29 cellular contexts compared by ENCODE assay signal in genomic region chr2:17051558-17051957, GRCh38.
DNase-seq lines count a peak whose midpoint lies in the region; ATAC-seq and TF ChIP-seq lines count a peak whose summit lies in the region.
"Had no signal": no experiment of that assay in that cellular context is flagged by ENCODE, and none has a peak within 500 bp of the region (broad histone marks: within the 10 kb centered on the region; RNA-seq: fewer than 3 reads in every experiment).

No MANE protein-coding gene starts in this region.

- no peaks in the 10 kb centered on the region for H3K79me2 ChIP-seq in H9 (ENCODE audit: insufficient read depth, low read length)

- H4K8ac ChIP-seq in H9 (replicated peaks; ENCODE audit: insufficient read length, low read depth, low read length), result no peak overlapping the region

- H3K9ac ChIP-seq in H9 (ENCODE audit: extremely low read depth, insufficient read length, low read length), result no peak overlapping the region

- H3K23me2 ChIP-seq in H9 (ENCODE audit: insufficient read length, low read depth, low read length, poor library complexity, severe bottlenecking), result no peaks in the 10 kb centered on the region

- DNase-seq in DMS153 (lab: John Stamatoyannopoulos, UW) (peak; percentile 22), DMS153 treated with DMSO at 0.1 percent for 48 hours (lab: John Stamatoyannopoulos, UW; ENCODE audit: unreplicated experiment) (no peak), M059J (ENCODE audit: low read depth) (peak; percentile 3), SK-MEL-5 (ENCODE audit: low read depth, low spot score) (peak; percentile 43), myocyte (ENCODE audit: low read depth) (peak; percentile 23), SW480 (ENCODE audit: low spot score) (no peak), left cardiac atrium (no peak), H9 (no peak)
- DNase-seq: 8988T; activated CD4-positive, alpha-beta T cell treated with anti-CD3 and anti-CD28 coated beads, Interleukin-2, amount 10 ng/mL, durations not matched to agents 24 days and 14 days; activated T-cell treated with anti-CD3 and anti-CD28 coated beads, Interleukin-2, amount 50 U/mL, for 4 hours; CD4-positive, CD25-positive, alpha-beta regulatory T cell; glutamatergic neuron; lower lobe of right lung; MM.1S; mucosa of descending colon; NCI-H1436; NCI-H82; ovary; stimulated activated naive CD8-positive, alpha-beta T cell treated with anti-CD3 and anti-CD28 coated beads, Interleukin-15, Interleukin-2, amounts not matched to agents 100 U/mL and 50 U/mL, for 24 hours; SW 1271; T1000; uterus; WERI-Rb-1 had no signal

- no peaks in the 10 kb centered on the region for H3K9me3 ChIP-seq in H9 (ENCODE audit: control insufficient read depth, low read depth, low read length)
- H3K9me3 ChIP-seq: lower lobe of right lung, mucosa of descending colon, ovary, thoracic aorta, uterus had no signal

- peaks cover 8 to 11% of the 10 kb centered on the region in 2 experiments for H3K4me1 Mint-ChIP-seq in H9
- H3K4me1 Mint-ChIP-seq: activated CD4-positive, alpha-beta T cell treated with anti-CD3 and anti-CD28 coated beads, Interleukin-2, amount 10 ng/mL, durations not matched to agents 24 days and 14 days; CD4-positive, CD25-positive, alpha-beta regulatory T cell; central memory CD8-positive, alpha-beta T cell had no signal

- no peak overlapping the region for H2AFZ ChIP-seq in H9 (ENCODE audit: low read length)

- no peak for ATAC-seq in left cardiac atrium
- ATAC-seq: activated T-cell treated with anti-CD3 and anti-CD28 coated beads, Interleukin-2, amount 50 U/mL, for 4 hours; lower lobe of right lung; mucosa of descending colon; stimulated activated naive CD8-positive, alpha-beta T cell treated with anti-CD3 and anti-CD28 coated beads, Interleukin-15, Interleukin-2, amounts not matched to agents 100 U/mL and 50 U/mL, for 24 hours had no signal

- no peak for TF ChIP-seq CTCF in H9 (conservative IDR thresholded peaks at IDR 0.05)

- H4K91ac ChIP-seq in H9 (ENCODE audit: insufficient read length, low read depth, low read length), result no peak overlapping the region

- no peak overlapping the region for H2BK12ac ChIP-seq in H9 (ENCODE audit: insufficient read length, low read depth, low read length)

- no peak overlapping the region for H3K23ac ChIP-seq in H9 (ENCODE audit: insufficient read length, low read depth, low read length)

- no peaks in the 10 kb centered on the region for H3K27me3 ChIP-seq in H9 (ENCODE audit: insufficient read depth, low read length)
- H3K27me3 ChIP-seq: ovary, uterus had no signal

- in situ Hi-C loops in SK-MEL-5 (cut with HindIII; ENCODE audit: low pct_unique_long_range_greater_than_20kb, low sequenced_read_pairs), result no loop called here

- WGBS in H9 (ENCODE audit: extremely low coverage, insufficient read length, low lambda C conversion rate), result no CpG with 5 or more reads among the region's 1 CpG

- no peak overlapping the region for H3K14ac ChIP-seq in H9 (ENCODE audit: insufficient read depth, low read length)

- no peak overlapping the region for H3K4ac ChIP-seq in H9 (ENCODE audit: low read depth, low read length)

- H3K4me1 ChIP-seq in H9 (ENCODE audit: insufficient read depth, low read length), result no peaks in the 10 kb centered on the region
- H3K4me1 ChIP-seq: lower lobe of right lung, uterus had no signal

- H3K27ac Mint-ChIP-seq in H9, result no peak overlapping the region
- H3K27ac Mint-ChIP-seq: activated CD4-positive, alpha-beta T cell treated with anti-CD3 and anti-CD28 coated beads, Interleukin-2, amount 10 ng/mL, durations not matched to agents 24 days and 14 days; CD4-positive, CD25-positive, alpha-beta regulatory T cell; nephron had no signal

- no peaks in the 10 kb centered on the region for H3K36me3 Mint-ChIP-seq in H9 (ENCODE audit: insufficient read depth in 1 of 3, low read depth in 3 of 3)
- H3K36me3 Mint-ChIP-seq: CD4-positive, CD25-positive, alpha-beta regulatory T cell had no signal

- no peak overlapping the region for H3T11ph ChIP-seq in H9 (ENCODE audit: low read length)

- H2BK15ac ChIP-seq in H9 (ENCODE audit: low read depth, low read length), result no peak overlapping the region

- no peak overlapping the region for H3K56ac ChIP-seq in H9 (ENCODE audit: insufficient read length, low read depth, low read length)

- no peak overlapping the region for H3K4me3 Mint-ChIP-seq in H9
- H3K4me3 Mint-ChIP-seq: activated CD4-positive, alpha-beta T cell treated with anti-CD3 and anti-CD28 coated beads, Interleukin-2, amount 10 ng/mL, durations not matched to agents 24 days and 14 days; activated T-cell treated with anti-CD3 and anti-CD28 coated beads, Interleukin-2, amount 50 U/mL, for 4 hours; CD4-positive, CD25-positive, alpha-beta regulatory T cell; central memory CD8-positive, alpha-beta T cell; nephron had no signal

- intact Hi-C loops in left cardiac atrium (cut with DNase I), result no loop called here

- no peak overlapping the region for H3K4me2 ChIP-seq in H9 (ENCODE audit: insufficient read depth, insufficient read length, low read length)

- no peak overlapping the region for H2BK120ac ChIP-seq in H9 (ENCODE audit: low read depth, low read length, poor library complexity, severe bottlenecking)

- H3K18ac ChIP-seq in H9 (ENCODE audit: insufficient read length, low read depth, low read length), result no peak overlapping the region

- H3K79me1 ChIP-seq in H9 (ENCODE audit: insufficient read depth, low read depth, low read length, poor library complexity, severe bottlenecking), result no peaks in the 10 kb centered on the region

- H3K27me3 Mint-ChIP-seq in H9 (ENCODE audit: low read depth), result no peaks in the 10 kb centered on the region
- H3K27me3 Mint-ChIP-seq: activated CD4-positive, alpha-beta T cell treated with anti-CD3 and anti-CD28 coated beads, Interleukin-2, amount 10 ng/mL, durations not matched to agents 24 days and 14 days; CD4-positive, CD25-positive, alpha-beta regulatory T cell; central memory CD8-positive, alpha-beta T cell had no signal

- H3K27ac ChIP-seq in H9 (ENCODE audit: insufficient read length, low read depth, low read length), result no peak overlapping the region
- H3K27ac ChIP-seq: epithelial cell of prostate, lower lobe of right lung, ovary, skin epidermis, thoracic aorta, uterus, WERI-Rb-1 had no signal

- no peak overlapping the region for H2BK20ac ChIP-seq in H9 (ENCODE audit: low read depth, low read length, poor library complexity, severe bottlenecking)

- no peaks in the 10 kb centered on the region for H3K9me3 Mint-ChIP-seq in H9
- H3K9me3 Mint-ChIP-seq: activated CD4-positive, alpha-beta T cell treated with anti-CD3 and anti-CD28 coated beads, Interleukin-2, amount 10 ng/mL, durations not matched to agents 24 days and 14 days; nephron had no signal

- no peak overlapping the region for H2AK5ac ChIP-seq in H9 (ENCODE audit: insufficient read length, low read length)

- no peak overlapping the region for H2BK5ac ChIP-seq in H9 (ENCODE audit: insufficient read length, low read length)

- no peak overlapping the region for H4K5ac ChIP-seq in H9 (ENCODE audit: insufficient read length, low read depth, low read length)

- H4K20me1 ChIP-seq in H9 (ENCODE audit: control insufficient read depth, insufficient read depth, insufficient read length), result no peaks in the 10 kb centered on the region

Comparison
In these comparisons a context has a peak if more than half of its experiments do, and no peak if none do; other contexts are left out.
1. DNase-seq: peak in DMS153 (single experiment), M059J (single experiment), SK-MEL-5 (single experiment) and myocyte (single experiment); none in DMS153 treated with DMSO at 0.1 percent for 48 hours (single experiment), SW480 (single experiment), left cardiac atrium (single experiment) and H9 (single experiment).